In genomic region chr11:130400793-130401483, GRCh38 we compare ENCODE assay signal across 12 cellular contexts. TPM values are rescaled to one million over a fixed set of nuclear protein-coding genes. Genes with fewer than 3 reads are reported as not detected.
DNase-seq lines count a peak whose midpoint lies in the region; ATAC-seq, FAIRE-seq and TF ChIP-seq lines count a peak whose summit lies in the region.
"Had no signal": no experiment of that assay in that cellular context is flagged by ENCODE, and none has a peak within 500 bp of the region (broad histone marks: within the 10 kb centered on the region; RNA-seq: fewer than 3 reads in every experiment).

No MANE protein-coding gene starts in this region.

- no peaks in the 10 kb centered on the region for H3K36me3 ChIP-seq in bronchial epithelial cell (ENCODE audit: control insufficient read depth, insufficient read depth, low read length)

- H3K27me3 ChIP-seq in bronchial epithelial cell (ENCODE audit: control insufficient read depth, insufficient read depth, low read length) = no peaks in the 10 kb centered on the region

- DNase-seq in Right ventricle myocardium inferior (ENCODE audit: missing footprints) = no peak
- DNase-seq in cardiac septum (ENCODE audit: low spot score) = no peak
- peak; percentile 18 for DNase-seq in bronchial epithelial cell (ENCODE audit: low read depth)
- DNase-seq in iris pigment epithelial cell (ENCODE audit: low read depth) = peak; percentile 41
- DNase-seq in epidermal melanocyte (ENCODE audit: insufficient read length, low spot score) = no peak
- DNase-seq in NCI-H2107 treated with DMSO at 0.1 percent for 48 hours (lab: John Stamatoyannopoulos, UW; ENCODE audit: unreplicated experiment) = no peak
- no peak for DNase-seq in OCI-M2 (lab: John Stamatoyannopoulos, UW; ENCODE audit: unreplicated experiment)
- DNase-seq: activated CD4-positive, alpha-beta T cell treated with anti-CD3 and anti-CD28 coated beads for 1 hour; NCI-H1694 had no signal

- intact Hi-C loops in Right ventricle myocardium inferior (cut with DNase I) (no loop called here), cardiac septum (cut with DNase I) (loop anchor here (5.0 kb wide), 1 partner anchor 89 kb away; the partner anchor contains the start of gene ZBTB44)

- peak; percentile 50 for ATAC-seq in Right ventricle myocardium inferior
- no peak for ATAC-seq in GM21825 (IDR thresholded peaks at IDR 0.05; ENCODE audit: unreplicated experiment)

- no peak for TF ChIP-seq CTCF in bronchial epithelial cell (IDR thresholded peaks at IDR 0.05; ENCODE audit: insufficient read depth, low read length, severe bottlenecking)

- FAIRE-seq in bronchial epithelial cell (lab: Jason Lieb, UNC) = no peak
- FAIRE-seq: GM12891 had no signal

- no peak overlapping the region for H3K4me3 ChIP-seq in bronchial epithelial cell (ENCODE audit: low read depth, low read length)

RNA-seq across cellular contexts. Expression of gene ADAMTS8, which starts 27.5 kb away (rescaled TPM):
- 0.57 TPM for total RNA-seq in Right ventricle myocardium inferior
- total RNA-seq in cardiac septum = 3.9 TPM
- not detected in 2 replicates for total RNA-seq in bronchial epithelial cell
- total RNA-seq: A172 had no signal

RNA-seq across cellular contexts. Expression of gene ADAMTS15, which starts 47.5 kb away (rescaled TPM):
- 45.6 TPM for total RNA-seq in Right ventricle myocardium inferior
- total RNA-seq in cardiac septum = 8.5 TPM
- 0.13 and 0.26 TPM in 2 replicates for total RNA-seq in bronchial epithelial cell

Comparison
In these comparisons a context has a peak if more than half of its experiments do, and no peak if none do; other contexts are left out.
1. DNase-seq: peak in bronchial epithelial cell (single experiment) and iris pigment epithelial cell (single experiment); none in Right ventricle myocardium inferior (single experiment), cardiac septum (single experiment), epidermal melanocyte (single experiment), NCI-H2107 treated with DMSO at 0.1 percent for 48 hours (single experiment) and OCI-M2 (single experiment).